22 cellular contexts compared by ENCODE assay signal in the genomic region with DNA sequence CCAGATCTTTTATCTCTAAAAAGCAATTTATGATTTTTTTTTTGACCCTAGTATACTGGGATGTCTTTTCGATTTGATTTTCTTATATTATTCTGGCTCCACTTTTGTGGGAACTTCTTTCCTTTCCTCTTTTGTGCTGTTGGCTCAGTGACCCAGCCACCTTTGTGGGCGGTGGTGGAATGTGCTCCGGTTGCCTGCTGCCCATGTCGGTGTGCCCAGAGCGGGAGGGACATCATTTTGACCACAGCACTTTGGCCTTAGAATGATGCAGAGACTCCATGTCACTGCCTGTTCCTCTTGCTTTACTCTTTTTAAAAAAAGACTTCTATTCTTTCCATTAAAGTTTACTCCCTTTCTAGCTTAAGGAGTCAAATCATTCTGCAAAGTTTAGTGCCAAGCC.
"Had no signal": no experiment of that assay in that cellular context is flagged by ENCODE, and none has a peak within 500 bp of the region (broad histone marks: within the 10 kb centered on the region; RNA-seq: fewer than 3 reads in every experiment).

No MANE protein-coding gene starts in this region.

- H3K27me3 ChIP-seq: colonic mucosa, foreskin keratinocyte, hepatocyte, right atrium auricular region, suprapubic skin, thyroid gland had no signal

- DNase-seq: colonic mucosa; dermis blood vessel endothelial cell; foreskin keratinocyte; head of caudate nucleus; kidney; left cardiac atrium; left ventricle myocardium inferior; lower lobe of right lung; mesenchymal stem cell; midbrain; stimulated activated CD4-positive, alpha-beta T cell treated with anti-CD3 and anti-CD28 coated beads, Interleukin-4, amount 100 ng/mL, for 1 hour; stimulated activated CD8-positive, alpha-beta memory T cell treated with anti-CD3 and anti-CD28 coated beads, Interleukin-4, amount 100 ng/mL, for 48 hours; stimulated activated naive CD8-positive, alpha-beta T cell treated with anti-CD3 and anti-CD28 coated beads, Interleukin-15, Interleukin-2, amounts not matched to agents 100 U/mL and 50 U/mL, for 24 hours; thyroid gland had no signal

- FAIRE-seq: kidney, urothelium cell line had no signal

- H3K4me1 Mint-ChIP-seq: stimulated activated effector memory CD8-positive, alpha-beta T cell treated with anti-CD3 and anti-CD28 coated beads, Interleukin-12 subunit alpha, Interleukin-12 subunit beta, amount 100 ng/mL, for 72 hours had no signal

- H3K4me3 Mint-ChIP-seq: natural killer cell treated with Interleukin-12 subunit alpha and Interleukin-12 subunit beta and Interleukin-15 and Interleukin-18, amount 100 ng/mL, for 72 hours; stimulated activated effector memory CD8-positive, alpha-beta T cell treated with anti-CD3 and anti-CD28 coated beads, Interleukin-12 subunit alpha, Interleukin-12 subunit beta, amount 100 ng/mL, for 72 hours; type B pancreatic cell had no signal

- H3K27ac Mint-ChIP-seq: natural killer cell treated with Interleukin-12 subunit alpha and Interleukin-12 subunit beta and Interleukin-15 and Interleukin-18, amount 100 ng/mL, for 72 hours; stimulated activated effector memory CD8-positive, alpha-beta T cell treated with anti-CD3 and anti-CD28 coated beads, Interleukin-12 subunit alpha, Interleukin-12 subunit beta, amount 100 ng/mL, for 72 hours; type B pancreatic cell had no signal

- H3K36me3 Mint-ChIP-seq: natural killer cell treated with Interleukin-12 subunit alpha and Interleukin-12 subunit beta and Interleukin-15 and Interleukin-18, amount 100 ng/mL, for 72 hours; stimulated activated effector memory CD8-positive, alpha-beta T cell treated with anti-CD3 and anti-CD28 coated beads, Interleukin-12 subunit alpha, Interleukin-12 subunit beta, amount 100 ng/mL, for 72 hours; type B pancreatic cell had no signal

- H3K36me3 ChIP-seq: colonic mucosa, left ventricle myocardium inferior, lower lobe of right lung, right atrium auricular region, suprapubic skin, thyroid gland had no signal

- H3K27me3 Mint-ChIP-seq: natural killer cell treated with Interleukin-12 subunit alpha and Interleukin-12 subunit beta and Interleukin-15 and Interleukin-18, amount 100 ng/mL, for 72 hours; type B pancreatic cell had no signal

- ATAC-seq: foreskin keratinocyte; left cardiac atrium; lower lobe of right lung; natural killer cell treated with Interleukin-12 subunit alpha and Interleukin-12 subunit beta and Interleukin-15 and Interleukin-18, amount 100 ng/mL, for 72 hours; stimulated activated effector memory CD8-positive, alpha-beta T cell treated with anti-CD3 and anti-CD28 coated beads, Interleukin-12 subunit alpha, Interleukin-12 subunit beta, amount 100 ng/mL, for 72 hours; stimulated activated naive CD8-positive, alpha-beta T cell treated with anti-CD3 and anti-CD28 coated beads, Interleukin-15, Interleukin-2, amounts not matched to agents 100 U/mL and 50 U/mL, for 24 hours had no signal

- H3K9me3 Mint-ChIP-seq: natural killer cell treated with Interleukin-12 subunit alpha and Interleukin-12 subunit beta and Interleukin-15 and Interleukin-18, amount 100 ng/mL, for 72 hours; stimulated activated effector memory CD8-positive, alpha-beta T cell treated with anti-CD3 and anti-CD28 coated beads, Interleukin-12 subunit alpha, Interleukin-12 subunit beta, amount 100 ng/mL, for 72 hours; type B pancreatic cell had no signal

- H3K4me1 ChIP-seq: colonic mucosa, left ventricle myocardium inferior had no signal

- H3K27ac ChIP-seq: colonic mucosa, foreskin keratinocyte, hepatocyte, left ventricle myocardium inferior, lower lobe of right lung, right atrium auricular region, thyroid gland had no signal

- H3K4me3 ChIP-seq: colonic mucosa, hepatocyte, left ventricle myocardium inferior, lower lobe of right lung, right atrium auricular region, smooth muscle cell, suprapubic skin, thyroid gland had no signal

- H3K9me3 ChIP-seq: colonic mucosa, lower lobe of right lung, right atrium auricular region, suprapubic skin, thyroid gland had no signal

- H3K79me2 ChIP-seq: hepatocyte had no signal

- H2AFZ ChIP-seq: hepatocyte had no signal

- H3K4me2 ChIP-seq: hepatocyte, smooth muscle cell had no signal
